1 cellular context compared by ENCODE assay signal in the genomic region with DNA sequence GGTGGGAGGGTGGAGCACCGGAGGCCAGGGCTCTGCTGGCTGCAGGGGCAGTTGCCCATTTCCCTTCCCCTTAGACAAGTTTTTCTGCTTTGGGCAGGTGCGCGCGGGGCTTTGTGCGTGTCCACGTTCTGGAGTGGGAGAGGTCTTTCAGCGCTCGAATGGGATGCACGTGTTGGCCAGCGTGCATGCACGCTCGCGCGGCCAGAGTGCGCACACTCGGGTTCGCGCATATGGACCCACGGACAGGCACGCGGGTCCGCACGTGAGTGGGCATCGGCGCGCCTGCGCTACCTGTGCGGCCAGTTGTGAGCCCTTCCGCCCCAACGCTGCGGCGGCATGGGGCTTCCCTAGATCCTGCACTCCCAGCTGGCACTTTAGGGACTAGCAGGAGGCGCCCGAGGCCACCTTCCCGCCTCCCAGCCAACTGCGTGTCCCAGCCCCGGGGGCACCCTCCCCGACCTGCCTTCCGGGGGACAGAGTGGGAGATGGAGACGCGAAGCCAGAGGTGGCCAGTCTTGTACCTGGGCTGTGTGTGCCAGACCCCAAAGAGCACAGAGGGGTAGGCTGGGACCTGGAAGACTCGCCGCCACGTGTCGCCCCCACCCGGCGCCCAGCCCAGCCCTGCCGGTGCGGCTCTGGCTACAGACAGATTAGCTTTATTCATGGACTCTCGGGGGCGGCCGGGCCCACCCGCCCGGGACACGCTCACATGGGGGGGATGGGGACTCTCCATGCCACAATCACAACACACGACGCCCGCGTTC.
TF ChIP-seq lines count a peak whose summit lies in the region.

No MANE protein-coding gene starts in this region.

TF ChIP-seq in WTC11, 78 proteins besides CTCF, POLR2A, EP300 and RAD21 (continued from another document and continues in another):
- TF ChIP-seq, protein P1, sequence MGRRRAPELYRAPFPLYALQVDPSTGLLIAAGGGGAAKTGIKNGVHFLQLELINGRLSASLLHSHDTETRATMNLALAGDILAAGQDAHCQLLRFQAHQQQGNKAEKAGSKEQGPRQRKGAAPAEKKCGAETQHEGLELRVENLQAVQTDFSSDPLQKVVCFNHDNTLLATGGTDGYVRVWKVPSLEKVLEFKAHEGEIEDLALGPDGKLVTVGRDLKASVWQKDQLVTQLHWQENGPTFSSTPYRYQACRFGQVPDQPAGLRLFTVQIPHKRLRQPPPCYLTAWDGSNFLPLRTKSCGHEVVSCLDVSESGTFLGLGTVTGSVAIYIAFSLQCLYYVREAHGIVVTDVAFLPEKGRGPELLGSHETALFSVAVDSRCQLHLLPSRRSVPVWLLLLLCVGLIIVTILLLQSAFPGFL (CRISPR knock-in tag; IDR thresholded peaks at IDR 0.05; ENCODE audit: borderline replicate concordance): no peak
- TF ChIP-seq ZNF121 (CRISPR knock-in tag; IDR thresholded peaks at IDR 0.05): 0 out of 2 replicates have a peak, but pooled peaks have one; percentile 10
- no peak for TF ChIP-seq NR1H2 (CRISPR knock-in tag; IDR thresholded peaks at IDR 0.05)
- TF ChIP-seq ZNF671 (CRISPR knock-in tag; IDR thresholded peaks at IDR 0.05): no peak
- no peak for TF ChIP-seq CREB1 (CRISPR knock-in tag; IDR thresholded peaks at IDR 0.05)
- TF ChIP-seq ZNF138 (CRISPR knock-in tag; conservative IDR thresholded peaks at IDR 0.05): peak; percentile 83; the same call in 1 of the 2 replicates
- no peak for TF ChIP-seq HMGA2 (CRISPR knock-in tag; IDR thresholded peaks at IDR 0.05)
- TF ChIP-seq NR3C1 (CRISPR knock-in tag; conservative IDR thresholded peaks at IDR 0.05; ENCODE audit: low read depth): no peak
- TF ChIP-seq, protein P2, sequence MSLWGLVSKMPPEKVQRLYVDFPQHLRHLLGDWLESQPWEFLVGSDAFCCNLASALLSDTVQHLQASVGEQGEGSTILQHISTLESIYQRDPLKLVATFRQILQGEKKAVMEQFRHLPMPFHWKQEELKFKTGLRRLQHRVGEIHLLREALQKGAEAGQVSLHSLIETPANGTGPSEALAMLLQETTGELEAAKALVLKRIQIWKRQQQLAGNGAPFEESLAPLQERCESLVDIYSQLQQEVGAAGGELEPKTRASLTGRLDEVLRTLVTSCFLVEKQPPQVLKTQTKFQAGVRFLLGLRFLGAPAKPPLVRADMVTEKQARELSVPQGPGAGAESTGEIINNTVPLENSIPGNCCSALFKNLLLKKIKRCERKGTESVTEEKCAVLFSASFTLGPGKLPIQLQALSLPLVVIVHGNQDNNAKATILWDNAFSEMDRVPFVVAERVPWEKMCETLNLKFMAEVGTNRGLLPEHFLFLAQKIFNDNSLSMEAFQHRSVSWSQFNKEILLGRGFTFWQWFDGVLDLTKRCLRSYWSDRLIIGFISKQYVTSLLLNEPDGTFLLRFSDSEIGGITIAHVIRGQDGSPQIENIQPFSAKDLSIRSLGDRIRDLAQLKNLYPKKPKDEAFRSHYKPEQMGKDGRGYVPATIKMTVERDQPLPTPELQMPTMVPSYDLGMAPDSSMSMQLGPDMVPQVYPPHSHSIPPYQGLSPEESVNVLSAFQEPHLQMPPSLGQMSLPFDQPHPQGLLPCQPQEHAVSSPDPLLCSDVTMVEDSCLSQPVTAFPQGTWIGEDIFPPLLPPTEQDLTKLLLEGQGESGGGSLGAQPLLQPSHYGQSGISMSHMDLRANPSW (CRISPR knock-in tag; conservative IDR thresholded peaks at IDR 0.05; ENCODE audit: low read depth): no peak
- TF ChIP-seq, protein P3, sequence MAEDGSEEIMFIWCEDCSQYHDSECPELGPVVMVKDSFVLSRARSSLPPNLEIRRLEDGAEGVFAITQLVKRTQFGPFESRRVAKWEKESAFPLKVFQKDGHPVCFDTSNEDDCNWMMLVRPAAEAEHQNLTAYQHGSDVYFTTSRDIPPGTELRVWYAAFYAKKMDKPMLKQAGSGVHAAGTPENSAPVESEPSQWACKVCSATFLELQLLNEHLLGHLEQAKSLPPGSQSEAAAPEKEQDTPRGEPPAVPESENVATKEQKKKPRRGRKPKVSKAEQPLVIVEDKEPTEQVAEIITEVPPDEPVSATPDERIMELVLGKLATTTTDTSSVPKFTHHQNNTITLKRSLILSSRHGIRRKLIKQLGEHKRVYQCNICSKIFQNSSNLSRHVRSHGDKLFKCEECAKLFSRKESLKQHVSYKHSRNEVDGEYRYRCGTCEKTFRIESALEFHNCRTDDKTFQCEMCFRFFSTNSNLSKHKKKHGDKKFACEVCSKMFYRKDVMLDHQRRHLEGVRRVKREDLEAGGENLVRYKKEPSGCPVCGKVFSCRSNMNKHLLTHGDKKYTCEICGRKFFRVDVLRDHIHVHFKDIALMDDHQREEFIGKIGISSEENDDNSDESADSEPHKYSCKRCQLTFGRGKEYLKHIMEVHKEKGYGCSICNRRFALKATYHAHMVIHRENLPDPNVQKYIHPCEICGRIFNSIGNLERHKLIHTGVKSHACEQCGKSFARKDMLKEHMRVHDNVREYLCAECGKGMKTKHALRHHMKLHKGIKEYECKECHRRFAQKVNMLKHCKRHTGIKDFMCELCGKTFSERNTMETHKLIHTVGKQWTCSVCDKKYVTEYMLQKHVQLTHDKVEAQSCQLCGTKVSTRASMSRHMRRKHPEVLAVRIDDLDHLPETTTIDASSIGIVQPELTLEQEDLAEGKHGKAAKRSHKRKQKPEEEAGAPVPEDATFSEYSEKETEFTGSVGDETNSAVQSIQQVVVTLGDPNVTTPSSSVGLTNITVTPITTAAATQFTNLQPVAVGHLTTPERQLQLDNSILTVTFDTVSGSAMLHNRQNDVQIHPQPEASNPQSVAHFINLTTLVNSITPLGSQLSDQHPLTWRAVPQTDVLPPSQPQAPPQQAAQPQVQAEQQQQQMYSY (CRISPR knock-in tag; IDR thresholded peaks at IDR 0.05): 0 out of 2 replicates have a peak, but pooled peaks have one; percentile 7
- TF ChIP-seq, protein P4, sequence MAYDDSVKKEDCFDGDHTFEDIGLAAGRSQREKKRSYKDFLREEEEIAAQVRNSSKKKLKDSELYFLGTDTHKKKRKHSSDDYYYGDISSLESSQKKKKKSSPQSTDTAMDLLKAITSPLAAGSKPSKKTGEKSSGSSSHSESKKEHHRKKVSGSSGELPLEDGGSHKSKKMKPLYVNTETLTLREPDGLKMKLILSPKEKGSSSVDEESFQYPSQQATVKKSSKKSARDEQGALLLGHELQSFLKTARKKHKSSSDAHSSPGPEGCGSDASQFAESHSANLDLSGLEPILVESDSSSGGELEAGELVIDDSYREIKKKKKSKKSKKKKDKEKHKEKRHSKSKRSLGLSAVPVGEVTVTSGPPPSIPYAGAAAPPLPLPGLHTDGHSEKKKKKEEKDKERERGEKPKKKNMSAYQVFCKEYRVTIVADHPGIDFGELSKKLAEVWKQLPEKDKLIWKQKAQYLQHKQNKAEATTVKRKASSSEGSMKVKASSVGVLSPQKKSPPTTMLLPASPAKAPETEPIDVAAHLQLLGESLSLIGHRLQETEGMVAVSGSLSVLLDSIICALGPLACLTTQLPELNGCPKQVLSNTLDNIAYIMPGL (CRISPR knock-in tag; IDR thresholded peaks at IDR 0.05): peak; percentile 72
- 0 out of 2 replicates have a peak, but pooled peaks have one; percentile 18 for TF ChIP-seq NR2C2 (CRISPR knock-in tag; IDR thresholded peaks at IDR 0.05)
- 0 out of 2 replicates have a peak, but pooled peaks have one; percentile 23 for TF ChIP-seq MYBL2 (CRISPR knock-in tag; IDR thresholded peaks at IDR 0.05)
- TF ChIP-seq, protein P5, sequence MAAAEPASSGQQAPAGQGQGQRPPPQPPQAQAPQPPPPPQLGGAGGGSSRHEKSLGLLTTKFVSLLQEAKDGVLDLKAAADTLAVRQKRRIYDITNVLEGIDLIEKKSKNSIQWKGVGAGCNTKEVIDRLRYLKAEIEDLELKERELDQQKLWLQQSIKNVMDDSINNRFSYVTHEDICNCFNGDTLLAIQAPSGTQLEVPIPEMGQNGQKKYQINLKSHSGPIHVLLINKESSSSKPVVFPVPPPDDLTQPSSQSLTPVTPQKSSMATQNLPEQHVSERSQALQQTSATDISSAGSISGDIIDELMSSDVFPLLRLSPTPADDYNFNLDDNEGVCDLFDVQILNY (CRISPR knock-in tag; IDR thresholded peaks at IDR 0.05): peak; percentile 62
- TF ChIP-seq, protein P6, sequence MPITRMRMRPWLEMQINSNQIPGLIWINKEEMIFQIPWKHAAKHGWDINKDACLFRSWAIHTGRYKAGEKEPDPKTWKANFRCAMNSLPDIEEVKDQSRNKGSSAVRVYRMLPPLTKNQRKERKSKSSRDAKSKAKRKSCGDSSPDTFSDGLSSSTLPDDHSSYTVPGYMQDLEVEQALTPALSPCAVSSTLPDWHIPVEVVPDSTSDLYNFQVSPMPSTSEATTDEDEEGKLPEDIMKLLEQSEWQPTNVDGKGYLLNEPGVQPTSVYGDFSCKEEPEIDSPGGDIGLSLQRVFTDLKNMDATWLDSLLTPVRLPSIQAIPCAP (CRISPR knock-in tag; IDR thresholded peaks at IDR 0.05): 0 out of 2 replicates have a peak, but pooled peaks have one; percentile 54
- TF ChIP-seq, protein P7, sequence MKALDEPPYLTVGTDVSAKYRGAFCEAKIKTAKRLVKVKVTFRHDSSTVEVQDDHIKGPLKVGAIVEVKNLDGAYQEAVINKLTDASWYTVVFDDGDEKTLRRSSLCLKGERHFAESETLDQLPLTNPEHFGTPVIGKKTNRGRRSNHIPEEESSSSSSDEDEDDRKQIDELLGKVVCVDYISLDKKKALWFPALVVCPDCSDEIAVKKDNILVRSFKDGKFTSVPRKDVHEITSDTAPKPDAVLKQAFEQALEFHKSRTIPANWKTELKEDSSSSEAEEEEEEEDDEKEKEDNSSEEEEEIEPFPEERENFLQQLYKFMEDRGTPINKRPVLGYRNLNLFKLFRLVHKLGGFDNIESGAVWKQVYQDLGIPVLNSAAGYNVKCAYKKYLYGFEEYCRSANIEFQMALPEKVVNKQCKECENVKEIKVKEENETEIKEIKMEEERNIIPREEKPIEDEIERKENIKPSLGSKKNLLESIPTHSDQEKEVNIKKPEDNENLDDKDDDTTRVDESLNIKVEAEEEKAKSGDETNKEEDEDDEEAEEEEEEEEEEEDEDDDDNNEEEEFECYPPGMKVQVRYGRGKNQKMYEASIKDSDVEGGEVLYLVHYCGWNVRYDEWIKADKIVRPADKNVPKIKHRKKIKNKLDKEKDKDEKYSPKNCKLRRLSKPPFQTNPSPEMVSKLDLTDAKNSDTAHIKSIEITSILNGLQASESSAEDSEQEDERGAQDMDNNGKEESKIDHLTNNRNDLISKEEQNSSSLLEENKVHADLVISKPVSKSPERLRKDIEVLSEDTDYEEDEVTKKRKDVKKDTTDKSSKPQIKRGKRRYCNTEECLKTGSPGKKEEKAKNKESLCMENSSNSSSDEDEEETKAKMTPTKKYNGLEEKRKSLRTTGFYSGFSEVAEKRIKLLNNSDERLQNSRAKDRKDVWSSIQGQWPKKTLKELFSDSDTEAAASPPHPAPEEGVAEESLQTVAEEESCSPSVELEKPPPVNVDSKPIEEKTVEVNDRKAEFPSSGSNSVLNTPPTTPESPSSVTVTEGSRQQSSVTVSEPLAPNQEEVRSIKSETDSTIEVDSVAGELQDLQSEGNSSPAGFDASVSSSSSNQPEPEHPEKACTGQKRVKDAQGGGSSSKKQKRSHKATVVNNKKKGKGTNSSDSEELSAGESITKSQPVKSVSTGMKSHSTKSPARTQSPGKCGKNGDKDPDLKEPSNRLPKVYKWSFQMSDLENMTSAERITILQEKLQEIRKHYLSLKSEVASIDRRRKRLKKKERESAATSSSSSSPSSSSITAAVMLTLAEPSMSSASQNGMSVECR (CRISPR knock-in tag; IDR thresholded peaks at IDR 0.05; ENCODE audit: borderline replicate concordance): no peak
- TF ChIP-seq SP1 (CRISPR knock-in tag; conservative IDR thresholded peaks at IDR 0.05): no peak
- no peak for TF ChIP-seq CBFB (CRISPR knock-in tag; IDR thresholded peaks at IDR 0.05; ENCODE audit: low read depth)
- TF ChIP-seq, protein P8, sequence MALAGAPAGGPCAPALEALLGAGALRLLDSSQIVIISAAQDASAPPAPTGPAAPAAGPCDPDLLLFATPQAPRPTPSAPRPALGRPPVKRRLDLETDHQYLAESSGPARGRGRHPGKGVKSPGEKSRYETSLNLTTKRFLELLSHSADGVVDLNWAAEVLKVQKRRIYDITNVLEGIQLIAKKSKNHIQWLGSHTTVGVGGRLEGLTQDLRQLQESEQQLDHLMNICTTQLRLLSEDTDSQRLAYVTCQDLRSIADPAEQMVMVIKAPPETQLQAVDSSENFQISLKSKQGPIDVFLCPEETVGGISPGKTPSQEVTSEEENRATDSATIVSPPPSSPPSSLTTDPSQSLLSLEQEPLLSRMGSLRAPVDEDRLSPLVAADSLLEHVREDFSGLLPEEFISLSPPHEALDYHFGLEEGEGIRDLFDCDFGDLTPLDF (CRISPR knock-in tag; IDR thresholded peaks at IDR 0.05): no peak
- TF ChIP-seq GTF2I (CRISPR knock-in tag; conservative IDR thresholded peaks at IDR 0.05): no peak
- TF ChIP-seq NFYB (CRISPR knock-in tag; conservative IDR thresholded peaks at IDR 0.05; ENCODE audit: low read depth): no peak
- TF ChIP-seq, protein P9, sequence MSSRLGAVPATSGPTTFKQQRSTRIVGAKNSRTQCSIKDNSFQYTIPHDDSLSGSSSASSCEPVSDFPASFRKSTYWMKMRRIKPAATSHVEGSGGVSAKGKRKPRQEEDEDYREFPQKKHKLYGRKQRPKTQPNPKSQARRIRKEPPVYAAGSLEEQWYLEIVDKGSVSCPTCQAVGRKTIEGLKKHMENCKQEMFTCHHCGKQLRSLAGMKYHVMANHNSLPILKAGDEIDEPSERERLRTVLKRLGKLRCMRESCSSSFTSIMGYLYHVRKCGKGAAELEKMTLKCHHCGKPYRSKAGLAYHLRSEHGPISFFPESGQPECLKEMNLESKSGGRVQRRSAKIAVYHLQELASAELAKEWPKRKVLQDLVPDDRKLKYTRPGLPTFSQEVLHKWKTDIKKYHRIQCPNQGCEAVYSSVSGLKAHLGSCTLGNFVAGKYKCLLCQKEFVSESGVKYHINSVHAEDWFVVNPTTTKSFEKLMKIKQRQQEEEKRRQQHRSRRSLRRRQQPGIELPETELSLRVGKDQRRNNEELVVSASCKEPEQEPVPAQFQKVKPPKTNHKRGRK (CRISPR knock-in tag; IDR thresholded peaks at IDR 0.05; ENCODE audit: borderline replicate concordance): no peak
- no peak for TF ChIP-seq KAT7 (CRISPR knock-in tag; IDR thresholded peaks at IDR 0.05; ENCODE audit: borderline replicate concordance)
- TF ChIP-seq ELF4 (CRISPR knock-in tag; IDR thresholded peaks at IDR 0.05; ENCODE audit: low read depth): peak; percentile 47; the same call in 1 of the 2 replicates
- no peak for TF ChIP-seq ZNF232 (CRISPR knock-in tag; IDR thresholded peaks at IDR 0.05)
- TF ChIP-seq SOX15 (CRISPR knock-in tag; IDR thresholded peaks at IDR 0.05): no peak
- TF ChIP-seq ZNF263 (CRISPR knock-in tag; IDR thresholded peaks at IDR 0.05; ENCODE audit: low read depth): no peak
- TF ChIP-seq, protein P10, sequence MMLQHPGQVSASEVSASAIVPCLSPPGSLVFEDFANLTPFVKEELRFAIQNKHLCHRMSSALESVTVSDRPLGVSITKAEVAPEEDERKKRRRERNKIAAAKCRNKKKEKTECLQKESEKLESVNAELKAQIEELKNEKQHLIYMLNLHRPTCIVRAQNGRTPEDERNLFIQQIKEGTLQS (CRISPR knock-in tag; conservative IDR thresholded peaks at IDR 0.05): no peak
- TF ChIP-seq, protein P11, sequence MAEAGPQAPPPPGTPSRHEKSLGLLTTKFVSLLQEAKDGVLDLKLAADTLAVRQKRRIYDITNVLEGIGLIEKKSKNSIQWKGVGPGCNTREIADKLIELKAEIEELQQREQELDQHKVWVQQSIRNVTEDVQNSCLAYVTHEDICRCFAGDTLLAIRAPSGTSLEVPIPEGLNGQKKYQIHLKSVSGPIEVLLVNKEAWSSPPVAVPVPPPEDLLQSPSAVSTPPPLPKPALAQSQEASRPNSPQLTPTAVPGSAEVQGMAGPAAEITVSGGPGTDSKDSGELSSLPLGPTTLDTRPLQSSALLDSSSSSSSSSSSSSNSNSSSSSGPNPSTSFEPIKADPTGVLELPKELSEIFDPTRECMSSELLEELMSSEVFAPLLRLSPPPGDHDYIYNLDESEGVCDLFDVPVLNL (CRISPR knock-in tag; IDR thresholded peaks at IDR 0.05; ENCODE audit: borderline replicate concordance, low read depth): no peak
